Comparison of ENCODE assay signal across 8 cellular contexts in genomic region chr3:106206165-106206564, GRCh38.
DNase-seq lines count a peak whose midpoint lies in the region; ATAC-seq, FAIRE-seq and TF ChIP-seq lines count a peak whose summit lies in the region.

No MANE protein-coding gene starts in this region.

- TF ChIP-seq POLR2A in Peyer's patch (IDR thresholded peaks at IDR 0.05) = no peak

- H3K27ac ChIP-seq in Peyer's patch = peak overlapping the region in 2 of 4 donors; percentile 3 to 17
- no peak overlapping the region for H3K27ac ChIP-seq in tibial artery

- no peaks in the 10 kb centered on the region for H3K9me3 ChIP-seq in Peyer's patch
- H3K9me3 ChIP-seq in tibial artery = no peaks in the 10 kb centered on the region

- ATAC-seq in GM19023 (IDR thresholded peaks at IDR 0.05; ENCODE audit: unreplicated experiment) = peak; percentile 80
- ATAC-seq in HG03175 (IDR thresholded peaks at IDR 0.05; ENCODE audit: unreplicated experiment) = peak; percentile 82

- no peak for TF ChIP-seq CTCF in Peyer's patch (IDR thresholded peaks at IDR 0.05)
- TF ChIP-seq CTCF in foreskin fibroblast (IDR thresholded peaks at IDR 0.05; ENCODE audit: low read depth, low read length) = no peak
- TF ChIP-seq CTCF in D721Med (IDR thresholded peaks at IDR 0.05; ENCODE audit: insufficient read depth, missing control alignments) = no peak
- no peak for TF ChIP-seq CTCF in tibial artery (IDR thresholded peaks at IDR 0.05)

- FAIRE-seq in D721Med (lab: Jason Lieb, UNC) = no peak

- H3K27me3 ChIP-seq in Peyer's patch (no peaks in the 10 kb centered on the region), tibial artery (no peaks in the 10 kb centered on the region)

- no peaks in the 10 kb centered on the region for H3K36me3 ChIP-seq in Peyer's patch
- no peaks in the 10 kb centered on the region for H3K36me3 ChIP-seq in tibial artery

- intact Hi-C loops in tibial artery (cut with DNase I; ENCODE audit: low total_unique reads) = no loop called here

- no peak overlapping the region for H3K4me3 ChIP-seq in Peyer's patch
- H3K4me3 ChIP-seq in foreskin fibroblast (ENCODE audit: low read depth in 1 of 2, low read length in 2 of 2) = no peak overlapping the region
- H3K4me3 ChIP-seq in tibial artery = no peak overlapping the region

- no peaks in the 10 kb centered on the region for H3K4me1 ChIP-seq in Peyer's patch
- peaks cover 0 to 6% (median 0%) of the 10 kb centered on the region in 4 donors for H3K4me1 ChIP-seq in tibial artery

- DNase-seq in Ammon's horn (ENCODE audit: low spot score) = peak; percentile 29
- peak in 2 of 3 donors; percentile 28 to 52 for DNase-seq in Peyer's patch
- DNase-seq in foreskin fibroblast = peak; percentile 49 to 72
- DNase-seq in D721Med (ENCODE audit: insufficient read length, low spot score) = no peak
- DNase-seq in midbrain (lab: John Stamatoyannopoulos, UW) = no peak
- DNase-seq in tibial artery = no peak

Comparison
In these comparisons a context has a peak if more than half of its experiments do, and no peak if none do; other contexts are left out.
1. DNase-seq: peak in Ammon's horn (single experiment), Peyer's patch (2 of 3) and foreskin fibroblast (2 of 2); none in D721Med (single experiment), midbrain (single experiment) and tibial artery (0 of 2).